Comparison of ENCODE assay signal across 8 cellular contexts in the genomic region with DNA sequence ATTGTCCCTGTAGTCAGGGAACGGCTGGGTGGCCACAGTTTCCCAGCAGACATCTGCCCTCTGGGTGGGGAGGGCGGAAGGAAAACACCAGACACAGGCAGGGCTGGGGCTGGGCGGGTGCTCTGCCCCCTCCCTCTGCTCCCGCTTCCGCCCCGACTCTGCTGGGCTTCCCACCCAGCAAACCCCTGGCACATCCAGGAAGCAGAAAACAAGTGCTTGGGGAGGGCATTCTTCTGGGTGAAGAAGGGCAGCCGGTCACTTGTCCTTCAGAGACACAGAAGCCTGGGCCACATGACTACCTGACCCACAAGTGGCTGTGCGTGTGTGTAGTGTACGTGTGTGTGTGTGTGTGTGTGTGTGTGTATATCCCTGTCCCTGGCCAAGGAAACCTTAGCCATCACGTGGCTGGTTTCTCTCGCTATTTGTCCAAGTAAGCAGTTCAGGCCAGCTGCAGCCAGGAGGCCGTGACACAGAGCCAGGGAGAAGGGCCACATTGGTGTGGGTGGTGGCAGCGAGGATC.
A peak's percentile ranks its signal among the peaks of the same experiment; 100 is the strongest.
DNase-seq lines count a peak whose midpoint lies in the region; TF ChIP-seq lines count a peak whose summit lies in the region.

No MANE protein-coding gene starts in this region.

- peak; percentile 75 for DNase-seq in CD1c-positive myeloid dendritic cell (ENCODE audit: extremely low spot score)
- peak; percentile 36 for DNase-seq in activated CD4-positive, alpha-beta memory T cell treated with anti-CD3 and anti-CD28 coated beads, Interleukin-2, amount 10 ng/mL, durations not matched to agents 7 days and 5 days
- DNase-seq in cardiac muscle cell (ENCODE audit: low read depth in 1 of 2, low spot score in 1 of 2), result no peak
- DNase-seq in prostate gland (ENCODE audit: low spot score), result peak; percentile 61
- DNase-seq in epidermal melanocyte (ENCODE audit: insufficient read length, low spot score), result no peak
- DNase-seq in OCI-M1 (lab: John Stamatoyannopoulos, UW), result no peak
- no peak for DNase-seq in 8988T
- DNase-seq in HCEC 1CT, result no peak

- POLR2A ChIA-PET in activated CD4-positive, alpha-beta memory T cell treated with anti-CD3 and anti-CD28 coated beads, Interleukin-2, amount 10 ng/mL, durations not matched to agents 7 days and 5 days (lab: Charles Lee), result no interaction called here

- H3K4me1 ChIP-seq in cardiac muscle cell (ENCODE audit: low read depth) (peaks cover 73% of the 10 kb centered on the region), prostate gland (replicated peaks) (peaks cover 45% of the 10 kb centered on the region)

- H3K27me3 Mint-ChIP-seq in activated CD4-positive, alpha-beta memory T cell treated with anti-CD3 and anti-CD28 coated beads, Interleukin-2, amount 10 ng/mL, durations not matched to agents 7 days and 5 days, result no peaks in the 10 kb centered on the region

- TF ChIP-seq CTCF in cardiac muscle cell (IDR thresholded peaks at IDR 0.05; ENCODE audit: low read depth, low read length), result no peak
- peak in 2 of 4 experiments; percentile 23 to 52 for TF ChIP-seq CTCF in prostate gland (IDR thresholded peaks at IDR 0.05)

- intact Hi-C loops in prostate gland (cut with DNase I), result no loop called here

- H3K4me3 Mint-ChIP-seq in activated CD4-positive, alpha-beta memory T cell treated with anti-CD3 and anti-CD28 coated beads, Interleukin-2, amount 10 ng/mL, durations not matched to agents 7 days and 5 days, result no peak overlapping the region

- peaks cover 64% of the 10 kb centered on the region for H3K4me1 Mint-ChIP-seq in activated CD4-positive, alpha-beta memory T cell treated with anti-CD3 and anti-CD28 coated beads, Interleukin-2, amount 10 ng/mL, durations not matched to agents 7 days and 5 days

- H3K27ac Mint-ChIP-seq in activated CD4-positive, alpha-beta memory T cell treated with anti-CD3 and anti-CD28 coated beads, Interleukin-2, amount 10 ng/mL, durations not matched to agents 7 days and 5 days, result peak overlapping the region; percentile 68

- no peaks in the 10 kb centered on the region for H3K9me3 Mint-ChIP-seq in activated CD4-positive, alpha-beta memory T cell treated with anti-CD3 and anti-CD28 coated beads, Interleukin-2, amount 10 ng/mL, durations not matched to agents 7 days and 5 days

- TF ChIP-seq POLR2A in prostate gland (IDR thresholded peaks at IDR 0.05), result no peak

- H3K4me3 ChIP-seq in cardiac muscle cell (no peak overlapping the region), prostate gland (no peak overlapping the region)

- H3K27ac ChIP-seq in cardiac muscle cell (peak overlapping the region; percentile 99), prostate gland (peak overlapping the region; percentile 62 to 71)

- CTCF ChIA-PET in activated CD4-positive, alpha-beta memory T cell treated with anti-CD3 and anti-CD28 coated beads, Interleukin-2, amount 10 ng/mL, durations not matched to agents 7 days and 5 days (lab: Charles Lee), result no interaction called here

- no peaks in the 10 kb centered on the region for H3K36me3 Mint-ChIP-seq in activated CD4-positive, alpha-beta memory T cell treated with anti-CD3 and anti-CD28 coated beads, Interleukin-2, amount 10 ng/mL, durations not matched to agents 7 days and 5 days (ENCODE audit: low read depth)

- H3K27me3 ChIP-seq in cardiac muscle cell, result no peaks in the 10 kb centered on the region
- H3K27me3 ChIP-seq in prostate gland (replicated peaks; ENCODE audit: insufficient read depth), result no peaks in the 10 kb centered on the region

- no peaks in the 10 kb centered on the region for H3K36me3 ChIP-seq in cardiac muscle cell
- no peaks in the 10 kb centered on the region for H3K36me3 ChIP-seq in prostate gland

- H3K9me3 ChIP-seq in cardiac muscle cell (ENCODE audit: low read depth) (no peaks in the 10 kb centered on the region), prostate gland (no peaks in the 10 kb centered on the region)

- WGBS in prostate gland, result 39% methylated on average over 13 of the region's 13 CpGs

Comparison
In these comparisons a context has a peak if more than half of its experiments do, and no peak if none do; other contexts are left out.
1. DNase-seq: peak in CD1c-positive myeloid dendritic cell (single experiment), activated CD4-positive, alpha-beta memory T cell treated with anti-CD3 and anti-CD28 coated beads, Interleukin-2, amount 10 ng/mL, durations not matched to agents 7 days and 5 days (single experiment) and prostate gland (single experiment); none in cardiac muscle cell (0 of 2), epidermal melanocyte (single experiment), OCI-M1 (single experiment), 8988T (single experiment) and HCEC 1CT (single experiment).